ENCODE assay signal across 8 cellular contexts in the genomic region with DNA sequence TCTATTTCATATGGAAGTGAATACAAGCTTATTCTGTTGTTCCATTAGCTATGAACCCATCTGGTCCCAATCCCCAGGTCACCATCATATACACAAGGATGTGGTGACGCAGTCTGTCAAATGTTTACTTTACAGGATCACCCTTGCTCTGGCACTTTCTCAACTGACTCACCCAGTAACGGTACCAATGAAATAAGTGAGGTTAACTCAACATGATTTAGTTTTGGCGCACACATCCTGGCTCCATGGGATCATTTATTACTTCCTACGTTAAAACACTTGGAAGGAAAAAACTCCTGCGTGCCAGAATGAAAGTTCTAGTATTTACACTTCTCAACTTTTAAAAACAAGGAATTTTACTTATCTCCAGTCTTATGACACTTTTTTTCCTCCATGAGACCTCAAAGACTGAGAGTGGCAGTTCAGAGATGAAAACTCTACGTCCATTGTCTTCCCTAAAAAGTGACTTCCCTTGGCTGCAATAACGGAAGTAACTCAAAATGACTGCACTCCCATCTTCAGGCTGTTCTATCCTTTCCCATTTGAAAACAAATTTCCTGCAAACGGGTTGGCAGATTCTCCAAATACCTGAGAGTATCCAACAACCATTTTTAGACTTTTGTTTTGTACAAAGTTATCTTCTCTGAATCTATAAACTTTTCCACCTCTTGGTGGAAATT. TPM values are rescaled to one million over a fixed set of nuclear protein-coding genes. Genes with fewer than 3 reads are reported as not detected.
DNase-seq lines count a peak whose midpoint lies in the region; TF ChIP-seq lines count a peak whose summit lies in the region.
"Had no signal": no experiment of that assay in that cellular context is flagged by ENCODE, and none has a peak within 500 bp of the region (broad histone marks: within the 10 kb centered on the region; RNA-seq: fewer than 3 reads in every experiment).

No MANE protein-coding gene starts in this region.

- peak overlapping the region; percentile 91 for H3K27ac ChIP-seq in smooth muscle cell (ENCODE audit: low read depth)

- H3K4me2 ChIP-seq in smooth muscle cell = peak overlapping the region; percentile 73

- no peaks in the 10 kb centered on the region for H3K36me3 Mint-ChIP-seq in Caco-2 (ENCODE audit: insufficient read depth, unreplicated experiment)

- H3K4me1 ChIP-seq in smooth muscle cell (ENCODE audit: low read depth) = peaks cover 43% of the 10 kb centered on the region
- no peaks in the 10 kb centered on the region for H3K4me1 ChIP-seq in Caco-2

- H3K9me3 Mint-ChIP-seq in Caco-2 (ENCODE audit: unreplicated experiment) = no peaks in the 10 kb centered on the region

- H3K9me3 ChIP-seq in smooth muscle cell (replicated peaks; ENCODE audit: low read depth) = no peaks in the 10 kb centered on the region
- H3K9me3 ChIP-seq in Caco-2 = no peaks in the 10 kb centered on the region

- TF ChIP-seq CTCF in fibroblast of the aortic adventitia (IDR thresholded peaks at IDR 0.05; ENCODE audit: insufficient read depth, low read length) (no peak), smooth muscle cell (IDR thresholded peaks at IDR 0.05; ENCODE audit: borderline replicate concordance, insufficient read depth, poor library complexity, severe bottlenecking) (no peak), Caco-2 (IDR thresholded peaks at IDR 0.05; ENCODE audit: insufficient read depth in 1 of 2, low read depth in 1 of 2, low read length in 1 of 2, severe bottlenecking in 1 of 2, unreplicated experiment in 1 of 2) (no peak)

- H3K36me3 ChIP-seq in smooth muscle cell (ENCODE audit: low read depth) (peaks cover 6% of the 10 kb centered on the region), Caco-2 (ENCODE audit: control insufficient read depth, insufficient read depth, low read length) (no peaks in the 10 kb centered on the region)

- BruUV-seq in Caco-2 (replicated peaks; lab: Mats Ljungman, UMichigan) = no TSS peak

- POLR2A ChIA-PET in Caco-2 (lab: Charles Lee) = no interaction called here

- no peak overlapping the region for H3K27ac Mint-ChIP-seq in Caco-2 (ENCODE audit: unreplicated experiment)

- H3K27me3 ChIP-seq in smooth muscle cell (ENCODE audit: low read depth) = no peaks in the 10 kb centered on the region
- no peaks in the 10 kb centered on the region for H3K27me3 ChIP-seq in Caco-2 (replicated peaks; ENCODE audit: control insufficient read depth, insufficient read depth, low read length)

- H3K4me1 Mint-ChIP-seq in Caco-2 (ENCODE audit: low read depth, unreplicated experiment) = peaks cover 6% of the 10 kb centered on the region

- H3K27me3 Mint-ChIP-seq in Caco-2 (ENCODE audit: insufficient read depth, unreplicated experiment) = no peaks in the 10 kb centered on the region

- WGBS in smooth muscle cell (ENCODE audit: low lambda C conversion rate) = 26% methylated on average over 8 of the region's 8 CpGs

- DNase-seq in H4 (ENCODE audit: low spot score) (peak; percentile 92), T1000 (lab: John Stamatoyannopoulos, UW) (peak; percentile 49), fibroblast of the aortic adventitia (ENCODE audit: low read depth) (peak; percentile 98), smooth muscle cell (lab: John Stamatoyannopoulos, UW; ENCODE audit: unreplicated experiment) (no peak), anterior cingulate cortex (lab: John Stamatoyannopoulos, UW) (no peak), amygdala (lab: John Stamatoyannopoulos, UW) (no peak), Caco-2 (no peak)
- DNase-seq: Kasumi-1 had no signal

- intact Hi-C loops in Caco-2 (cut with micrococcal nuclease; ENCODE audit: unreplicated experiment) = no loop called here

- H3K79me2 ChIP-seq in smooth muscle cell (ENCODE audit: low read depth) = peaks cover 60% of the 10 kb centered on the region

- CTCF ChIA-PET in Caco-2 (lab: Charles Lee) = no interaction called here

- H4K20me1 ChIP-seq in smooth muscle cell (ENCODE audit: low read depth) = peaks cover 20% of the 10 kb centered on the region

- H3K4me3 ChIP-seq in fibroblast of the aortic adventitia (ENCODE audit: low read depth, low read length) (peak overlapping the region; percentile 32), smooth muscle cell (no peak overlapping the region), Caco-2 (ENCODE audit: low read depth, low read length) (no peak overlapping the region)

- peak overlapping the region; percentile 8 for H3K9ac ChIP-seq in smooth muscle cell (ENCODE audit: low read depth)

- no peak overlapping the region for H3K4me3 Mint-ChIP-seq in Caco-2 (ENCODE audit: unreplicated experiment)

- no peak overlapping the region for H2AFZ ChIP-seq in smooth muscle cell (ENCODE audit: low read depth)

- peaks cover 48% of the 10 kb centered on the region for H3F3A ChIP-seq in smooth muscle cell (ENCODE audit: low read depth)

RNA-seq across cellular contexts. Expression of gene AGPAT4, which starts 15.9 kb away (rescaled TPM):
- total RNA-seq in H4 (2014; rRNA removed; shearing (Covaris generic)) = 3.4 and 3.9 TPM in 2 replicates
- total RNA-seq in fibroblast of the aortic adventitia (ENCODE audit: low replicate concordance) (5.5 and 11.6 TPM in 2 replicates), smooth muscle cell (49.3 and 51.8 TPM in 2 replicates), Caco-2 (2022) (9.2 and 12.0 TPM in 2 replicates)
- polyA plus RNA-seq in smooth muscle cell = 41.5 and 51.4 TPM in 2 replicates

Comparison
In these comparisons a context has a peak if more than half of its experiments do, and no peak if none do; other contexts are left out.
1. DNase-seq: peak in H4 (single experiment), T1000 (single experiment) and fibroblast of the aortic adventitia (single experiment); none in smooth muscle cell (single experiment), anterior cingulate cortex (0 of 58), amygdala (0 of 56) and Caco-2 (0 of 2).